Comparison of ENCODE assay signal across 11 cellular contexts in genomic region chr3:123025642-123026521, GRCh38. TPM values are rescaled to one million over a fixed set of nuclear protein-coding genes. Genes with fewer than 3 reads are reported as not detected.
A peak's percentile ranks its signal among the peaks of the same experiment; 100 is the strongest.
DNase-seq lines count a peak whose midpoint lies in the region; ATAC-seq, FAIRE-seq and TF ChIP-seq lines count a peak whose summit lies in the region.
"Had no signal": no experiment of that assay in that cellular context is flagged by ENCODE, and none has a peak within 500 bp of the region (broad histone marks: within the 10 kb centered on the region; RNA-seq: fewer than 3 reads in every experiment).

No MANE protein-coding gene starts in this region.

- ATAC-seq in right lobe of liver (peak; percentile 5 to 14 (median 6)), HG02571 (IDR thresholded peaks at IDR 0.05; ENCODE audit: unreplicated experiment) (no peak), HG03045 (IDR thresholded peaks at IDR 0.05; ENCODE audit: unreplicated experiment) (no peak)

- no peak for FAIRE-seq in bronchial epithelial cell (lab: Jason Lieb, UNC)

- peaks cover 17% of the 10 kb centered on the region for H3K4me1 Mint-ChIP-seq in activated T-cell treated with anti-CD3 and anti-CD28 coated beads, Interleukin-2, amount 50 U/mL, for 24 hours (ENCODE audit: low read depth)
- H3K4me1 Mint-ChIP-seq in type B pancreatic cell (ENCODE audit: unreplicated experiment) = peaks cover 28% of the 10 kb centered on the region

- H3K36me3 ChIP-seq in bronchial epithelial cell (ENCODE audit: control insufficient read depth, insufficient read depth, low read length) (no peaks in the 10 kb centered on the region), right lobe of liver (no peaks in the 10 kb centered on the region)

- 50% methylated on average over 15 of the region's 33 CpGs for WGBS in right lobe of liver (ENCODE audit: insufficient coverage, low coverage, low lambda C conversion rate, missing lambda C conversion rate)

- H3K27ac ChIP-seq in right lobe of liver = no peak overlapping the region

- H3K9me3 Mint-ChIP-seq in activated T-cell treated with anti-CD3 and anti-CD28 coated beads, Interleukin-2, amount 50 U/mL, for 24 hours = no peaks in the 10 kb centered on the region
- no peaks in the 10 kb centered on the region for H3K9me3 Mint-ChIP-seq in type B pancreatic cell

- no peak for TF ChIP-seq POLR2A in right lobe of liver (IDR thresholded peaks at IDR 0.05)

- no peaks in the 10 kb centered on the region for H3K36me3 Mint-ChIP-seq in activated T-cell treated with anti-CD3 and anti-CD28 coated beads, Interleukin-2, amount 50 U/mL, for 24 hours (ENCODE audit: low read depth)
- no peaks in the 10 kb centered on the region for H3K36me3 Mint-ChIP-seq in type B pancreatic cell

- TF ChIP-seq CTCF in bronchial epithelial cell (IDR thresholded peaks at IDR 0.05; ENCODE audit: insufficient read depth, low read length, severe bottlenecking) (no peak), right lobe of liver (IDR thresholded peaks at IDR 0.05) (no peak), type B pancreatic cell (conservative IDR thresholded peaks at IDR 0.05) (no peak)

- no peaks in the 10 kb centered on the region for H3K9me3 ChIP-seq in right lobe of liver

- no peak overlapping the region for H3K27ac Mint-ChIP-seq in activated T-cell treated with anti-CD3 and anti-CD28 coated beads, Interleukin-2, amount 50 U/mL, for 24 hours
- no peak overlapping the region for H3K27ac Mint-ChIP-seq in type B pancreatic cell

- H3K4me1 ChIP-seq in right lobe of liver = peaks cover 0 to 21% (median 8%) of the 10 kb centered on the region in 4 donors

- peaks cover 40% of the 10 kb centered on the region for H3K27me3 ChIP-seq in bronchial epithelial cell (ENCODE audit: control insufficient read depth, insufficient read depth, low read length)
- H3K27me3 ChIP-seq in right lobe of liver = peaks cover 0 to 5% of the 10 kb centered on the region in 2 donors

- peak; percentile 33 for DNase-seq in activated T-cell treated with anti-CD3 and anti-CD28 coated beads, Interleukin-2, amount 50 U/mL, for 24 hours
- DNase-seq in activated T-cell treated with anti-CD3 and anti-CD28 coated beads for 4 hours = no peak
- no peak for DNase-seq in bronchial epithelial cell (ENCODE audit: low read depth)
- DNase-seq in right lobe of liver = no peak
- no peak for DNase-seq in type B pancreatic cell (ENCODE audit: extremely low spot score, unreplicated experiment)
- DNase-seq in HuH-7.5 (ENCODE audit: low spot score) = no peak
- DNase-seq: activated naive CD4-positive, alpha-beta T cell; COR-L47; HCEC 1CT had no signal

- H3K4me3 Mint-ChIP-seq in activated T-cell treated with anti-CD3 and anti-CD28 coated beads, Interleukin-2, amount 50 U/mL, for 24 hours = peak overlapping the region; percentile 64
- H3K4me3 Mint-ChIP-seq in type B pancreatic cell = peak overlapping the region; percentile 89

- H3K4me3 ChIP-seq in bronchial epithelial cell (ENCODE audit: low read depth, low read length) (peak overlapping the region; percentile 32), right lobe of liver (peak overlapping the region; percentile 55 to 60 (median 56))

- intact Hi-C loops in right lobe of liver (cut with DNase I) = loop anchor here in 1 of 2 donors (5.0 kb wide), 1 partner anchor 79 kb away; no protein-coding TSS in a partner anchor

- H3K27me3 Mint-ChIP-seq in activated T-cell treated with anti-CD3 and anti-CD28 coated beads, Interleukin-2, amount 50 U/mL, for 24 hours = peaks cover 59% of the 10 kb centered on the region
- peaks cover 79% of the 10 kb centered on the region for H3K27me3 Mint-ChIP-seq in type B pancreatic cell

RNA-seq across cellular contexts. Expression of gene SEMA5B, which starts 1.7 kb away (rescaled TPM):
- total RNA-seq in bronchial epithelial cell = under 0.01 and 0.38 TPM in 2 replicates
- under 1 TPM; 0.12 to 0.65 (median 0.25) TPM for total RNA-seq in right lobe of liver
- 0.50 and 12.8 TPM in 2 replicates for total RNA-seq in type B pancreatic cell (ENCODE audit: low replicate concordance)

RNA-seq across cellular contexts. Expression of gene PDIA5, which starts 40.9 kb away (rescaled TPM):
- 29.2 and 32.4 TPM in 2 replicates for total RNA-seq in bronchial epithelial cell
- total RNA-seq in right lobe of liver = 100 to 1,000 TPM in 1 of 6 experiments, 10 to 100 TPM in 5; 26.2 to 109 (median 51.9) TPM
- total RNA-seq in type B pancreatic cell (ENCODE audit: low replicate concordance) = 28.5 and 48.4 TPM in 2 replicates

Comparison
In these comparisons a context has a peak if more than half of its experiments do, and no peak if none do; other contexts are left out.
1. ATAC-seq: peak in right lobe of liver (4 of 4); none in HG02571 (single experiment) and HG03045 (single experiment).